18 cellular contexts compared by ENCODE assay signal in the genomic region with DNA sequence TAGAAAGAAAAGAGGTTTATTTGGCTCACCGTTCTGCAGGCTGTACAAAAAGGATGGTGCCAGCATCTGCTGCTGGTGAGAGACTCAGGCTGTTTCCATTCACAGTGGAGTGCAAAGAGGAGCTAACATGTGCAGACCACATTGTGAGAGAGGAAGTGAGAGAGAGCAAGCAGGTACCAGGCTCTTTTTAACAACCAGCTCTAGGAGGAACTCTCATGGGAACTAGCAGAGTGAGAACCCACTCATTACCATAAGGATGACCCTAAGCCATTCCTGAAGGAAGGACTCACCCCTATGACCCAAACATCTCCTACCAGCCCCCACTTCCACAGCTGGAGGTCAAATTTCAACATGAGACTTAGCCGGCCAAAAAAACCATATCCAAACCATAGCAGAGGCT.
"Had no signal": no experiment of that assay in that cellular context is flagged by ENCODE, and none has a peak within 500 bp of the region (broad histone marks: within the 10 kb centered on the region; RNA-seq: fewer than 3 reads in every experiment).

No MANE protein-coding gene starts in this region.

- DNase-seq: activated B cell treated with CpG ODN at 0.5 μM for 24 hours; activated CD4-positive, alpha-beta memory T cell treated with anti-CD3 and anti-CD28 coated beads for 36 hours; activated CD4-positive, alpha-beta T cell treated with anti-CD3 and anti-CD28 coated beads for 4 hours; activated CD8-positive, alpha-beta memory T cell treated with anti-CD3 and anti-CD28 coated beads, Interleukin-2, amount 10 ng/mL, durations not matched to agents 7 days and 5 days; activated naive CD4-positive, alpha-beta T cell treated with Interleukin-2 at 50 U/mL for 16 hours; body of pancreas; caudate nucleus; effector memory CD8-positive, alpha-beta T cell; right lobe of liver; small intestine; stimulated activated CD4-positive, alpha-beta T cell treated with anti-CD3 and anti-CD28 coated beads, Interleukin-4, amount 100 ng/mL, for 1 hour; stimulated activated naive CD8-positive, alpha-beta T cell treated with anti-CD3 and anti-CD28 coated beads, Interleukin-15, amount 100 ng/mL, for 72 hours; trophoblast cell had no signal

- ATAC-seq: activated CD8-positive, alpha-beta memory T cell treated with anti-CD3 and anti-CD28 coated beads, Interleukin-2, amount 10 ng/mL, durations not matched to agents 7 days and 5 days; activated T-helper 17 cell treated with anti-CD3 and anti-CD28 coated beads, Interleukin-2, amount 50 U/mL, for 72 hours; body of pancreas; effector memory CD8-positive, alpha-beta T cell; right lobe of liver; stimulated activated naive CD8-positive, alpha-beta T cell treated with anti-CD3 and anti-CD28 coated beads, Interleukin-15, amount 100 ng/mL, for 72 hours had no signal

- H3K4me3 ChIP-seq: body of pancreas, lung, right lobe of liver, suprapubic skin had no signal

- H3K9ac ChIP-seq: parathyroid adenoma had no signal

- H2AFZ ChIP-seq: parathyroid adenoma had no signal

- H3K27ac ChIP-seq: body of pancreas, parathyroid adenoma, right lobe of liver, suprapubic skin had no signal

- H3K4me1 ChIP-seq: body of pancreas, parathyroid adenoma, right lobe of liver, suprapubic skin had no signal

- H3K27me3 ChIP-seq: body of pancreas, right lobe of liver, suprapubic skin had no signal

- H3K36me3 ChIP-seq: right lobe of liver, suprapubic skin had no signal

- H3K79me2 ChIP-seq: parathyroid adenoma had no signal

- FAIRE-seq: keratinocyte, small intestine had no signal

- H3K9me3 ChIP-seq: body of pancreas, right lobe of liver, suprapubic skin had no signal
